24 cellular contexts compared by ENCODE assay signal in genomic region chr1:53640696-53641065, GRCh38.
DNase-seq lines count a peak whose midpoint lies in the region; ATAC-seq, FAIRE-seq and TF ChIP-seq lines count a peak whose summit lies in the region.
"Had no signal": no experiment of that assay in that cellular context is flagged by ENCODE, and none has a peak within 500 bp of the region (broad histone marks: within the 10 kb centered on the region; RNA-seq: fewer than 3 reads in every experiment).

No MANE protein-coding gene starts in this region.

- DNase-seq in right lobe of liver = peak in 2 of 3 donors; percentile 5 to 35
- no peak for DNase-seq in HepG2 (ENCODE audit: low spot score)
- peak; percentile 42 for DNase-seq in kidney
- DNase-seq in spleen = peak; percentile 36
- no peak for DNase-seq in DMS53 treated with DMSO at 0.1 percent for 48 hours (lab: John Stamatoyannopoulos, UW; ENCODE audit: unreplicated experiment)
- no peak for DNase-seq in CD8-positive, alpha-beta T cell
- DNase-seq: C1 segment of cervical spinal cord; CD8-positive, alpha-beta memory T cell; DMS 273 treated with DMSO at 0.1 percent for 48 hours; DMS79 treated with DMSO at 0.1 percent for 48 hours; GF-D8; GM23248; H7; Karpas-422; NCI-H1092 treated with DMSO at 0.1 percent for 48 hours; NCI-H1436; NCI-H187; NCI-H2081 treated with DMSO at 0.1 percent for 48 hours; NCI-H774; SJCRH30 had no signal

- FAIRE-seq in HepG2 (lab: Jason Lieb, UNC) = no peak
- FAIRE-seq in kidney (lab: Jason Lieb, UNC) = no peak
- FAIRE-seq: GM12891, RCC 7860 had no signal

- H3K27ac ChIP-seq in right lobe of liver (no peak overlapping the region), HepG2 (ENCODE audit: extremely low read length, insufficient read depth, low read length) (no peak overlapping the region), kidney (ENCODE audit: low read depth in 2 of 2, low read length in 2 of 2) (no peak overlapping the region), spleen (no peak overlapping the region)
- H3K27ac ChIP-seq in CD8-positive, alpha-beta T cell (ENCODE audit: low read depth, low read length) = no peak overlapping the region
- H3K27ac ChIP-seq: GM23248, SJCRH30 had no signal

- no peak overlapping the region for H3K9ac ChIP-seq in HepG2 (ENCODE audit: insufficient read depth, low read depth, low read length)
- no peak overlapping the region for H3K9ac ChIP-seq in kidney (ENCODE audit: low read length in 2 of 2)
- H3K9ac ChIP-seq: GM23248 had no signal

- TF ChIP-seq EP300 in HepG2 (IDR thresholded peaks at IDR 0.05; ENCODE audit: low read depth in 2 of 2, low read length in 2 of 2) = no peak
- no peak for TF ChIP-seq EP300 in HepG2 (CRISPR knock-in tag; IDR thresholded peaks at IDR 0.05; ENCODE audit: borderline replicate concordance)

- H3K9me3 ChIP-seq in right lobe of liver (no peaks in the 10 kb centered on the region), HepG2 (ENCODE audit: low read length) (no peaks in the 10 kb centered on the region), kidney (ENCODE audit: control insufficient read depth in 1 of 2, low read length in 2 of 2) (no peaks in the 10 kb centered on the region), spleen (no peaks in the 10 kb centered on the region)
- H3K9me3 ChIP-seq in CD8-positive, alpha-beta T cell (ENCODE audit: low read length) = no peaks in the 10 kb centered on the region
- H3K9me3 ChIP-seq: SJCRH30 had no signal

- ATAC-seq in right lobe of liver (no peak), HepG2 (no peak), GM19035 (IDR thresholded peaks at IDR 0.05; ENCODE audit: unreplicated experiment) (no peak)
- ATAC-seq in CD8-positive, alpha-beta T cell = no peak
- ATAC-seq: SK-N-SH treated with all-trans-retinoic acid at 6 μM for 48 hours had no signal

- TF ChIP-seq CTCF in right lobe of liver (IDR thresholded peaks at IDR 0.05) (no peak), HepG2 (CRISPR knock-in tag; IDR thresholded peaks at IDR 0.05) (no peak), kidney (IDR thresholded peaks at IDR 0.05; ENCODE audit: borderline replicate concordance, extremely low read depth, insufficient read depth) (no peak), spleen (IDR thresholded peaks at IDR 0.05 in 8 of 11, conservative IDR thresholded peaks at IDR 0.05 in 3 of 11) (no peak)
- no peak for TF ChIP-seq CTCF in CD8-positive, alpha-beta T cell (IDR thresholded peaks at IDR 0.05)

- CTCF ChIA-PET in HepG2 (lab: Yijun Ruan, JAX; ENCODE audit: low intra/inter-chr PET ratio, low total read pairs) = no interaction called here
- CTCF ChIA-PET in CD8-positive, alpha-beta T cell (lab: Charles Lee) = no interaction called here

- H2AFZ ChIP-seq in HepG2 (ENCODE audit: low read length) = no peak overlapping the region
- H2AFZ ChIP-seq: GM23248 had no signal

- BruUV-seq in HepG2 (replicated peaks; lab: Mats Ljungman, UMichigan) = no TSS peak

- H3K27ac Mint-ChIP-seq in CD8-positive, alpha-beta T cell = no peak overlapping the region
- H3K27ac Mint-ChIP-seq: CD8-positive, alpha-beta memory T cell had no signal

- H3K27me3 ChIP-seq in right lobe of liver = no peaks in the 10 kb centered on the region
- H3K27me3 ChIP-seq in HepG2 (ENCODE audit: control insufficient read depth in 1 of 2, insufficient read depth in 2 of 2, low read length in 2 of 2) = peaks cover 0 to 43% of the 10 kb centered on the region in 2 experiments; a peak in 3 of 5 replicates
- peaks cover 0 to 6% (median 0%) of the 10 kb centered on the region in 7 donors for H3K27me3 ChIP-seq in spleen (replicated peaks in 1 of 7)
- no peaks in the 10 kb centered on the region for H3K27me3 ChIP-seq in CD8-positive, alpha-beta T cell (ENCODE audit: insufficient read depth, low read length)

- in situ Hi-C loops in HepG2 (cut with HindIII; ENCODE audit: extremely low pct_ligation_motif_present, low pct_unique_long_range_greater_than_20kb) = no loop called here

- POLR2A ChIA-PET in HepG2 (lab: Yijun Ruan, JAX) = no interaction called here
- POLR2A ChIA-PET in CD8-positive, alpha-beta T cell (lab: Charles Lee) = no interaction called here

- no peaks in the 10 kb centered on the region for H4K20me1 ChIP-seq in HepG2 (ENCODE audit: insufficient read depth, low read length)

- no peak for TF ChIP-seq RAD21 in HepG2 (CRISPR knock-in tag; IDR thresholded peaks at IDR 0.05)

- H3K4me3 Mint-ChIP-seq in CD8-positive, alpha-beta T cell = no peak overlapping the region
- H3K4me3 Mint-ChIP-seq: CD8-positive, alpha-beta memory T cell had no signal

- TF ChIP-seq POLR2A in right lobe of liver (IDR thresholded peaks at IDR 0.05) (no peak), HepG2 (IDR thresholded peaks at IDR 0.05; ENCODE audit: insufficient read depth in 1 of 2, low read depth in 2 of 2, low read length in 2 of 2) (no peak), spleen (IDR thresholded peaks at IDR 0.05) (no peak)

- no peaks in the 10 kb centered on the region for H3K36me3 Mint-ChIP-seq in CD8-positive, alpha-beta T cell
- H3K36me3 Mint-ChIP-seq: CD8-positive, alpha-beta memory T cell had no signal

- no peaks in the 10 kb centered on the region for H3K4me1 ChIP-seq in right lobe of liver
- no peaks in the 10 kb centered on the region for H3K4me1 ChIP-seq in HepG2 (ENCODE audit: insufficient read depth, low read length)
- no peaks in the 10 kb centered on the region for H3K4me1 ChIP-seq in kidney (ENCODE audit: control insufficient read depth in 1 of 2, insufficient read depth in 1 of 2, low read depth in 1 of 2, low read length in 2 of 2)
- no peaks in the 10 kb centered on the region for H3K4me1 ChIP-seq in spleen
- no peaks in the 10 kb centered on the region for H3K4me1 ChIP-seq in CD8-positive, alpha-beta T cell (ENCODE audit: insufficient read depth, low read length)
- H3K4me1 ChIP-seq: SJCRH30 had no signal

- H3K4me3 ChIP-seq in right lobe of liver = no peak overlapping the region
- H3K4me3 ChIP-seq in HepG2 (replicated peaks in 1 of 3; ENCODE audit: insufficient read depth in 1 of 3, low read depth in 2 of 3, low read length in 3 of 3) = no peak overlapping the region
- H3K4me3 ChIP-seq in kidney (ENCODE audit: low read length in 2 of 2) = no peak overlapping the region
- no peak overlapping the region for H3K4me3 ChIP-seq in spleen
- no peak overlapping the region for H3K4me3 ChIP-seq in CD8-positive, alpha-beta T cell (ENCODE audit: low read depth, low read length)
- H3K4me3 ChIP-seq: GM23248, SJCRH30 had no signal

- no peak overlapping the region for H3K4me2 ChIP-seq in HepG2 (ENCODE audit: low read depth, low read length)

- H3K4me1 Mint-ChIP-seq in CD8-positive, alpha-beta T cell (ENCODE audit: low read depth) = no peaks in the 10 kb centered on the region
- H3K4me1 Mint-ChIP-seq: CD8-positive, alpha-beta memory T cell had no signal

- intact Hi-C loops in right lobe of liver (cut with DNase I) (no loop called here), HepG2 (cut with micrococcal nuclease; ENCODE audit: unreplicated experiment) (no loop called here), kidney (cut with DNase I) (no loop called here), spleen (cut with DNase I; ENCODE audit: low total_unique reads) (no loop called here)
- intact Hi-C loops in CD8-positive, alpha-beta T cell (cut with DNase I, micrococcal nuclease) = no loop called here

- no peaks in the 10 kb centered on the region for H3K27me3 Mint-ChIP-seq in CD8-positive, alpha-beta T cell (ENCODE audit: low read depth)

- H3K79me2 ChIP-seq in HepG2 (ENCODE audit: insufficient read depth, low read length) = no peaks in the 10 kb centered on the region

- no peaks in the 10 kb centered on the region for H3K9me3 Mint-ChIP-seq in CD8-positive, alpha-beta T cell
- H3K9me3 Mint-ChIP-seq: CD8-positive, alpha-beta memory T cell had no signal

- H3K36me3 ChIP-seq in right lobe of liver (no peaks in the 10 kb centered on the region), HepG2 (replicated peaks in 1 of 2; ENCODE audit: control insufficient read depth in 1 of 2, insufficient read depth in 2 of 2, low read length in 2 of 2) (no peaks in the 10 kb centered on the region), kidney (ENCODE audit: control insufficient read depth in 1 of 2, insufficient read depth in 2 of 2, low read length in 2 of 2) (no peaks in the 10 kb centered on the region), spleen (no peaks in the 10 kb centered on the region)
- H3K36me3 ChIP-seq in CD8-positive, alpha-beta T cell (ENCODE audit: insufficient read depth, low read length) = no peaks in the 10 kb centered on the region
- H3K36me3 ChIP-seq: SJCRH30 had no signal

- 50% methylated on average over 5 of the region's 6 CpGs for WGBS in right lobe of liver (ENCODE audit: insufficient coverage, low coverage, low lambda C conversion rate, missing lambda C conversion rate)
- 1% methylated on average over 6 of the region's 6 CpGs for whole genome bisulfite sequencing in HepG2 (ENCODE audit: low lambda C conversion rate)
- WGBS in spleen, 5 donors = 69 to 90% (median 74%) methylated on average over 6 of the region's 6 CpGs

TF ChIP-seq in HepG2, 621 proteins besides CTCF, POLR2A, EP300 and RAD21:
- TF ChIP-seq ZNF441 (CRISPR knock-in tag; IDR thresholded peaks at IDR 0.05; ENCODE audit: borderline replicate concordance) (no peak), SOX6 (IDR thresholded peaks at IDR 0.05) (no peak), SOX6 (CRISPR knock-in tag; IDR thresholded peaks at IDR 0.05) (no peak)

Comparison
In these comparisons a context has a peak if more than half of its experiments do, and no peak if none do; other contexts are left out.
1. DNase-seq: peak in right lobe of liver (2 of 3), kidney (single experiment) and spleen (single experiment); none in HepG2 (single experiment), DMS53 treated with DMSO at 0.1 percent for 48 hours (single experiment) and CD8-positive, alpha-beta T cell (0 of 7).